11 cellular contexts compared by ENCODE assay signal in genomic region chr3:45988804-45989203, GRCh38. TPM values are rescaled to one million over a fixed set of nuclear protein-coding genes. Genes with fewer than 3 reads are reported as not detected.
DNase-seq lines count a peak whose midpoint lies in the region; ATAC-seq and FAIRE-seq lines count a peak whose summit lies in the region.
"Had no signal": no experiment of that assay in that cellular context is flagged by ENCODE, and none has a peak within 500 bp of the region (broad histone marks: within the 10 kb centered on the region; RNA-seq: fewer than 3 reads in every experiment).

No MANE protein-coding gene starts in this region.

- peaks cover 0 to 1% of the 10 kb centered on the region in 2 donors for H3K36me3 ChIP-seq in esophagus (ENCODE audit: control insufficient read depth in 2 of 2, insufficient read depth in 2 of 2, low read length in 1 of 2)
- H3K36me3 ChIP-seq: neural progenitor cell had no signal

- 42 to 48% methylated on average over 2 of the region's 2 CpGs for WGBS in esophagus, 2 donors

- ATAC-seq in GM21526 (IDR thresholded peaks at IDR 0.05; ENCODE audit: low FRiP score, unreplicated experiment), result no peak

- H3K27me3 ChIP-seq in esophagus (ENCODE audit: control insufficient read depth in 1 of 2, insufficient read depth in 2 of 2, low read length in 2 of 2), result no peaks in the 10 kb centered on the region
- H3K27me3 ChIP-seq: neural progenitor cell had no signal

- DNase-seq in EH (ENCODE audit: low read depth) (peak; percentile 88), RCC 7860 (ENCODE audit: low spot score) (peak; percentile 6), skeletal muscle cell (ENCODE audit: low read depth) (peak; percentile 45), NCI-H1417 treated with DMSO at 0.1 percent for 48 hours (lab: John Stamatoyannopoulos, UW) (no peak), NCI-H2227 treated with DMSO at 0.1 percent for 48 hours (lab: John Stamatoyannopoulos, UW) (no peak)
- no peak for DNase-seq in activated effector memory CD4-positive, alpha-beta T cell treated with Interleukin-2 at 50 U/mL for 16 hours
- DNase-seq: GOT3; stimulated activated CD8-positive, alpha-beta memory T cell treated with anti-CD3 and anti-CD28 coated beads, Interleukin-4, amount 100 ng/mL, for 48 hours had no signal

- H3K9me3 ChIP-seq in esophagus (ENCODE audit: control insufficient read depth in 2 of 2, insufficient read depth in 1 of 2, low read depth in 1 of 2, low read length in 1 of 2), result no peaks in the 10 kb centered on the region

- no peak for FAIRE-seq in RCC 7860 (lab: Jason Lieb, UNC)

- no peak overlapping the region for H3K4me3 ChIP-seq in esophagus (ENCODE audit: low read depth in 1 of 2, low read length in 2 of 2)
- no peak overlapping the region for H3K4me3 ChIP-seq in skeletal muscle cell (ENCODE audit: low read depth, low read length)
- H3K4me3 ChIP-seq: neural progenitor cell had no signal

- peak overlapping the region; percentile 80 to 97 for H3K27ac ChIP-seq in esophagus (ENCODE audit: low read depth in 2 of 2, low read length in 1 of 2)
- H3K27ac ChIP-seq: neural progenitor cell had no signal

- peaks cover 17 to 36% of the 10 kb centered on the region in 2 donors for H3K4me1 ChIP-seq in esophagus (ENCODE audit: control insufficient read depth in 2 of 2, insufficient read depth in 2 of 2, low read length in 1 of 2)
- H3K4me1 ChIP-seq: neural progenitor cell had no signal

RNA-seq across cellular contexts. Expression of gene FYCO1, which starts 6.8 kb away (rescaled TPM):
- 10 to 100 TPM in 1 of 2 donors, 1 to 10 TPM in 1; 9.6 to 11.9 TPM for polyA plus RNA-seq in esophagus

RNA-seq across cellular contexts. Expression of gene XCR1, which starts 38.5 kb away (rescaled TPM):
- polyA plus RNA-seq in esophagus, result under 1 TPM; 0.08 to 0.34 TPM

RNA-seq across cellular contexts. Expression of gene CXCR6, which starts 45.5 kb away (rescaled TPM):
- polyA plus RNA-seq in esophagus, result 1 to 10 TPM in 1 of 2 donors, under 1 TPM in 1; 0.90 to 1.6 TPM

Comparison
In these comparisons a context has a peak if more than half of its experiments do, and no peak if none do; other contexts are left out.
1. DNase-seq: peak in EH (single experiment), RCC 7860 (single experiment) and skeletal muscle cell (single experiment); none in activated effector memory CD4-positive, alpha-beta T cell treated with Interleukin-2 at 50 U/mL for 16 hours (single experiment), NCI-H1417 treated with DMSO at 0.1 percent for 48 hours (single experiment) and NCI-H2227 treated with DMSO at 0.1 percent for 48 hours (single experiment).